Comparison of ENCODE assay signal across 6 cellular contexts in the genomic region with DNA sequence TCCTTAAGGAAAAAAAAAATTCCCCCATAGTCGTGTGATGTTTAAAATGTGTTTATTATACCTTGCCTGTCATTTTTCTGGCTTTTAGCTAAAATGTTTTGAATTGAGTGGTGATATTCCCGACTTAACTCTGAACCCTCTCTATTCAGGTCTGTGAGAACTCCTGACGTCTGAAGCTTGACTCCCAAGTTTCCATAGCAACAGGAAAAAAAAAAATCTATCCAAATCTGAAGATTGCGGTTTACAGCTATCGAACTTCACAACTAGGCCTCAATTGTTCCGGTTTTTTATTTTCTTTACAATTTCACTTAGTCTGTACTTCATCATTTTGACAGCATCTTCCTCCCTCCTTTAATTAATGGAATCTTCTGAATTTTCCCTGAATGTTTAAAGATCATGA.
"Had no signal": no experiment of that assay in that cellular context is flagged by ENCODE, and none has a peak within 500 bp of the region (broad histone marks: within the 10 kb centered on the region; RNA-seq: fewer than 3 reads in every experiment).

No MANE protein-coding gene starts in this region.

- H3K36me3 ChIP-seq: HAP-1 had no signal

- H2AFZ ChIP-seq: GM23248 had no signal

- H3K27ac ChIP-seq: GM23248, HL-60 had no signal

- H3K9ac ChIP-seq: GM23248 had no signal

- DNase-seq: GM23248, GOT3, H7, HFFc6 had no signal

- H3K4me3 ChIP-seq: GM23248, HAP-1 had no signal

- H3K9me3 ChIP-seq: HAP-1 had no signal

- H3K4me1 ChIP-seq: HAP-1 had no signal
